Comparison of ENCODE assay signal across 1 cellular context in the genomic region with DNA sequence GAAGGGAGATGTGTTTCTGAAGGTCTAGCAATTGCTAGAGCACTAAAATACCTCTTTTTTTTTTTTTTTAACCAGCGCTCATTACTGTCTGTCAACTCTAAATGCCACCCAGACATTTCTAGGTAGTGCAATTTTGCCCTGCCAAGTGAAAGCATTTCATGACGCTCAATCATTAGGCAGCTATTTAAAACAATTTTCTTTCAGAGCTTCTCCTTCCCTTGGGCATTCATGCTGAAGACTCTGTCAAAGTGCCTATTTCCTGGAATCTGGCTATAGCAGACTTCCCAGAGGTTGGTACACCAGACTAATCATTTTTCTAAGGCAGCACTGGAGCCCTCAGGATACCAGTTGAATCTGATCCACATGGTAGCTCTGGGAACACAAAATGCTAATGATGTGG.
TF ChIP-seq lines count a peak whose summit lies in the region.

No MANE protein-coding gene starts in this region.

TF ChIP-seq in IMR-90, 13 proteins besides CTCF, POLR2A, EP300 and RAD21 (continued from another document):
- no peak for TF ChIP-seq FOS (IDR thresholded peaks at IDR 0.05; ENCODE audit: low read depth, low read length)
- no peak for TF ChIP-seq RCOR1 (IDR thresholded peaks at IDR 0.05; ENCODE audit: insufficient replicate concordance, low read length)
- TF ChIP-seq, protein P1, sequence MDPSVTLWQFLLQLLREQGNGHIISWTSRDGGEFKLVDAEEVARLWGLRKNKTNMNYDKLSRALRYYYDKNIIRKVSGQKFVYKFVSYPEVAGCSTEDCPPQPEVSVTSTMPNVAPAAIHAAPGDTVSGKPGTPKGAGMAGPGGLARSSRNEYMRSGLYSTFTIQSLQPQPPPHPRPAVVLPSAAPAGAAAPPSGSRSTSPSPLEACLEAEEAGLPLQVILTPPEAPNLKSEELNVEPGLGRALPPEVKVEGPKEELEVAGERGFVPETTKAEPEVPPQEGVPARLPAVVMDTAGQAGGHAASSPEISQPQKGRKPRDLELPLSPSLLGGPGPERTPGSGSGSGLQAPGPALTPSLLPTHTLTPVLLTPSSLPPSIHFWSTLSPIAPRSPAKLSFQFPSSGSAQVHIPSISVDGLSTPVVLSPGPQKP (IDR thresholded peaks at IDR 0.05; ENCODE audit: borderline replicate concordance, low read depth, low read length), result no peak
- TF ChIP-seq CEBPB (IDR thresholded peaks at IDR 0.05; ENCODE audit: low read depth, low read length), result no peak
- no peak for TF ChIP-seq MXI1 (IDR thresholded peaks at IDR 0.05; ENCODE audit: borderline replicate concordance, low read depth, low read length)
- TF ChIP-seq SMC3 (IDR thresholded peaks at IDR 0.05; ENCODE audit: low read depth, low read length), result no peak
- no peak for TF ChIP-seq MAZ (IDR thresholded peaks at IDR 0.05; ENCODE audit: borderline replicate concordance, low read depth, low read length)
- no peak for TF ChIP-seq RFX5 (IDR thresholded peaks at IDR 0.05; ENCODE audit: low read depth, low read length)
